1 cellular context compared by ENCODE assay signal in the genomic region with DNA sequence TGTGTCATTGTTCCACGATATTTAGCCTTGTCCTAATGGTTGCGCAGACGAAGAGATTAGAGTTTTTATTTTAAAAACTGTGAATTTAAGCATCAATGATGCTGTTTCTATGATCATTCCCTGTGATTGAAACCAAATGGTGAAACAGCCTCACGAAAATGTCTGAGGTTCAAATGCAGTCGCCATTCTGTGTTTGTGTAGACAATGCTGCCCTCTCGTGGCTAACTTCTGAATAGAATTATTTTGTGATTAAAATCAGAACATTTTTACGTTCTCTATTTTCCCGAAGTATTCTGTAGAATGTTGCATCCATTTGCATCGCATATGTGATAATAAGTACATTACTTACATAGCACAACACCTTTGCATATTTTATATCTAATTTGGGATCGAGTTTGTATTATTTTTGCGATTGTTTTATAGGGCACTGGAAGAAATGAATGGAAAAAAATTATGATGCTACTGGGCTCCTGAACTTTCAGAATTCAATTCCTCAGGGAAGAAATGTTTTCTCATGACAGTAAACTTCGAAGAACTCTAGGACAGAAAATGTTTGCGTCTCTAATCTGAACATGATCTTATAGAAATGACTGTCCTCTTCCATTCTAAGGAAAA.
TF ChIP-seq lines count a peak whose summit lies in the region.

No MANE protein-coding gene starts in this region.

TF ChIP-seq in WTC11, 78 proteins besides CTCF, POLR2A, EP300 and RAD21 (continued from another document):
- TF ChIP-seq, protein P1, sequence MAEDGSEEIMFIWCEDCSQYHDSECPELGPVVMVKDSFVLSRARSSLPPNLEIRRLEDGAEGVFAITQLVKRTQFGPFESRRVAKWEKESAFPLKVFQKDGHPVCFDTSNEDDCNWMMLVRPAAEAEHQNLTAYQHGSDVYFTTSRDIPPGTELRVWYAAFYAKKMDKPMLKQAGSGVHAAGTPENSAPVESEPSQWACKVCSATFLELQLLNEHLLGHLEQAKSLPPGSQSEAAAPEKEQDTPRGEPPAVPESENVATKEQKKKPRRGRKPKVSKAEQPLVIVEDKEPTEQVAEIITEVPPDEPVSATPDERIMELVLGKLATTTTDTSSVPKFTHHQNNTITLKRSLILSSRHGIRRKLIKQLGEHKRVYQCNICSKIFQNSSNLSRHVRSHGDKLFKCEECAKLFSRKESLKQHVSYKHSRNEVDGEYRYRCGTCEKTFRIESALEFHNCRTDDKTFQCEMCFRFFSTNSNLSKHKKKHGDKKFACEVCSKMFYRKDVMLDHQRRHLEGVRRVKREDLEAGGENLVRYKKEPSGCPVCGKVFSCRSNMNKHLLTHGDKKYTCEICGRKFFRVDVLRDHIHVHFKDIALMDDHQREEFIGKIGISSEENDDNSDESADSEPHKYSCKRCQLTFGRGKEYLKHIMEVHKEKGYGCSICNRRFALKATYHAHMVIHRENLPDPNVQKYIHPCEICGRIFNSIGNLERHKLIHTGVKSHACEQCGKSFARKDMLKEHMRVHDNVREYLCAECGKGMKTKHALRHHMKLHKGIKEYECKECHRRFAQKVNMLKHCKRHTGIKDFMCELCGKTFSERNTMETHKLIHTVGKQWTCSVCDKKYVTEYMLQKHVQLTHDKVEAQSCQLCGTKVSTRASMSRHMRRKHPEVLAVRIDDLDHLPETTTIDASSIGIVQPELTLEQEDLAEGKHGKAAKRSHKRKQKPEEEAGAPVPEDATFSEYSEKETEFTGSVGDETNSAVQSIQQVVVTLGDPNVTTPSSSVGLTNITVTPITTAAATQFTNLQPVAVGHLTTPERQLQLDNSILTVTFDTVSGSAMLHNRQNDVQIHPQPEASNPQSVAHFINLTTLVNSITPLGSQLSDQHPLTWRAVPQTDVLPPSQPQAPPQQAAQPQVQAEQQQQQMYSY (CRISPR knock-in tag; IDR thresholded peaks at IDR 0.05): no peak
